Comparison of ENCODE assay signal across 8 cellular contexts in genomic region chr7:64904008-64904407, GRCh38. TPM values are rescaled to one million over a fixed set of nuclear protein-coding genes. Genes with fewer than 3 reads are reported as not detected.
DNase-seq lines count a peak whose midpoint lies in the region; ATAC-seq, FAIRE-seq and TF ChIP-seq lines count a peak whose summit lies in the region.

No MANE protein-coding gene starts in this region.

- no peak overlapping the region for H4K8ac ChIP-seq in mesenchymal stem cell (ENCODE audit: low read length)

- intact Hi-C loops in HepG2 (cut with micrococcal nuclease; ENCODE audit: unreplicated experiment) (loop anchor here (5.0 kb wide), 1 partner anchor 112 kb away; the partner anchor contains the start of gene ZNF138), right lobe of liver (cut with DNase I) (no loop called here)

- no TSS peak for BruUV-seq in HepG2 (replicated peaks; lab: Mats Ljungman, UMichigan)

- H3K27ac ChIP-seq in HepG2 (ENCODE audit: extremely low read length, insufficient read depth, low read length) (no peak overlapping the region), right lobe of liver (no peak overlapping the region), mesenchymal stem cell (ENCODE audit: low read length, poor library complexity, severe bottlenecking) (no peak overlapping the region), urinary bladder (ENCODE audit: low read depth) (no peak overlapping the region)

- H3K18ac ChIP-seq in mesenchymal stem cell (ENCODE audit: low read depth in 1 of 2, low read length in 2 of 2): no peak overlapping the region

- no peak overlapping the region for H3K23ac ChIP-seq in mesenchymal stem cell (ENCODE audit: low read length in 2 of 2)

- H3K4me1 ChIP-seq in HepG2 (ENCODE audit: insufficient read depth, low read length) (peaks cover 54% of the 10 kb centered on the region), right lobe of liver (no peaks in the 10 kb centered on the region), adipocyte (ENCODE audit: control insufficient read depth, insufficient read depth, low read length) (peaks cover 8% of the 10 kb centered on the region), mesenchymal stem cell (ENCODE audit: control insufficient read depth, insufficient read depth, low read depth, low read length) (peaks cover 3% of the 10 kb centered on the region), urinary bladder (ENCODE audit: insufficient read depth) (no peaks in the 10 kb centered on the region)

- H2BK120ac ChIP-seq in mesenchymal stem cell (ENCODE audit: low read depth, low read length): no peak overlapping the region

- H4K91ac ChIP-seq in mesenchymal stem cell (ENCODE audit: low read length): no peak overlapping the region

- no peak for DNase-seq in HepG2 (ENCODE audit: low spot score)
- DNase-seq in right lobe of liver: no peak
- no peak for DNase-seq in adipocyte (ENCODE audit: low read depth)
- no peak for DNase-seq in mesenchymal stem cell
- DNase-seq in left lobe of liver (ENCODE audit: low spot score): no peak

- H3K79me2 ChIP-seq in HepG2 (ENCODE audit: insufficient read depth, low read length): peaks cover 40% of the 10 kb centered on the region

- no peak overlapping the region for H2AK5ac ChIP-seq in mesenchymal stem cell (ENCODE audit: low read length, severe bottlenecking)

- TF ChIP-seq POLR2A in HepG2 (IDR thresholded peaks at IDR 0.05; ENCODE audit: insufficient read depth in 1 of 2, low read depth in 2 of 2, low read length in 2 of 2) (no peak), right lobe of liver (IDR thresholded peaks at IDR 0.05) (no peak)

- no peak for TF ChIP-seq RAD21 in HepG2 (CRISPR knock-in tag; IDR thresholded peaks at IDR 0.05)

- H2BK12ac ChIP-seq in mesenchymal stem cell (ENCODE audit: low read length in 2 of 2): no peak overlapping the region

- in situ Hi-C loops in HepG2 (cut with HindIII; ENCODE audit: extremely low pct_ligation_motif_present, low pct_unique_long_range_greater_than_20kb): no loop called here

- H3K4ac ChIP-seq in mesenchymal stem cell (ENCODE audit: low read depth in 1 of 2, low read length in 2 of 2): no peak overlapping the region

- TF ChIP-seq EP300 in HepG2 (IDR thresholded peaks at IDR 0.05; ENCODE audit: low read depth in 2 of 2, low read length in 2 of 2) (no peak), HepG2 (CRISPR knock-in tag; IDR thresholded peaks at IDR 0.05; ENCODE audit: borderline replicate concordance) (no peak)

- no peaks in the 10 kb centered on the region for H3K9me3 ChIP-seq in HepG2 (ENCODE audit: low read length)
- H3K9me3 ChIP-seq in right lobe of liver: no peaks in the 10 kb centered on the region
- no peaks in the 10 kb centered on the region for H3K9me3 ChIP-seq in adipocyte (ENCODE audit: control insufficient read depth, low read length)
- no peaks in the 10 kb centered on the region for H3K9me3 ChIP-seq in mesenchymal stem cell (ENCODE audit: control insufficient read depth, low read length)

- CTCF ChIA-PET in HepG2 (lab: Yijun Ruan, JAX; ENCODE audit: low intra/inter-chr PET ratio, low total read pairs): no interaction called here

- H3K9ac ChIP-seq in HepG2 (ENCODE audit: insufficient read depth, low read depth, low read length): peak overlapping the region; percentile 74; the same call in 1 of the 2 replicates
- H3K9ac ChIP-seq in adipocyte (ENCODE audit: low read length): peak overlapping the region; percentile 89
- peak overlapping the region; percentile 96 for H3K9ac ChIP-seq in mesenchymal stem cell (ENCODE audit: low read length)

- no peak for ATAC-seq in HepG2
- ATAC-seq in right lobe of liver: no peak
- no peak for ATAC-seq in HG02885 (IDR thresholded peaks at IDR 0.05; ENCODE audit: poor library complexity, unreplicated experiment)
- no peak for ATAC-seq in left lobe of liver
- no peak for ATAC-seq in HG03571 (IDR thresholded peaks at IDR 0.05; ENCODE audit: unreplicated experiment)

- WGBS in HepG2 (ENCODE audit: low lambda C conversion rate): 87% methylated on average over 15 of the region's 15 CpGs
- 94% methylated on average over 10 of the region's 15 CpGs for WGBS in right lobe of liver (ENCODE audit: insufficient coverage, low coverage, low lambda C conversion rate, missing lambda C conversion rate)
- WGBS in mesenchymal stem cell: 92% methylated on average over 15 of the region's 15 CpGs
- WGBS in urinary bladder: 94% methylated on average over 15 of the region's 15 CpGs

- H3K79me1 ChIP-seq in mesenchymal stem cell (replicated peaks; ENCODE audit: low read length, poor library complexity, severe bottlenecking): peaks cover 26% of the 10 kb centered on the region

- peak overlapping the region; percentile 93 to 97 (median 95) for H3K4me3 ChIP-seq in HepG2 (replicated peaks in 1 of 3; ENCODE audit: insufficient read depth in 1 of 3, low read depth in 2 of 3, low read length in 3 of 3)
- H3K4me3 ChIP-seq in right lobe of liver: peak overlapping the region in 1 of 3 donors; percentile 76
- H3K4me3 ChIP-seq in adipocyte (ENCODE audit: low read length): peak overlapping the region; percentile 98
- peak overlapping the region in 1 of 2 experiments; percentile 99 for H3K4me3 ChIP-seq in mesenchymal stem cell (ENCODE audit: insufficient read depth in 1 of 2, low read depth in 1 of 2, low read length in 2 of 2)
- H3K4me3 ChIP-seq in urinary bladder (ENCODE audit: low read depth, low read length): peak overlapping the region; percentile 76

- H3K4me2 ChIP-seq in HepG2 (ENCODE audit: low read depth, low read length) (peak overlapping the region; percentile 75), mesenchymal stem cell (ENCODE audit: low read length, poor library complexity, severe bottlenecking) (peak overlapping the region; percentile 68)

- FAIRE-seq in HepG2 (lab: Jason Lieb, UNC): no peak

- no peak overlapping the region for H2AFZ ChIP-seq in HepG2 (ENCODE audit: low read length)
- no peak overlapping the region for H2AFZ ChIP-seq in mesenchymal stem cell (ENCODE audit: low read depth, low read length)

- TF ChIP-seq CTCF in HepG2 (CRISPR knock-in tag; IDR thresholded peaks at IDR 0.05) (no peak), right lobe of liver (IDR thresholded peaks at IDR 0.05) (no peak)

- POLR2A ChIA-PET in HepG2 (lab: Yijun Ruan, JAX): no interaction called here

- H4K20me1 ChIP-seq in HepG2 (ENCODE audit: insufficient read depth, low read length): peaks cover 2% of the 10 kb centered on the region; the same call in 1 of the 2 replicates

- H2BK5ac ChIP-seq in mesenchymal stem cell (ENCODE audit: low read depth, low read length, poor library complexity, severe bottlenecking): no peak overlapping the region

- no peak overlapping the region for H2BK15ac ChIP-seq in mesenchymal stem cell (ENCODE audit: low read depth, poor library complexity, severe bottlenecking)

- no peak overlapping the region for H3K14ac ChIP-seq in mesenchymal stem cell (ENCODE audit: low read length in 2 of 2)

- H3K27me3 ChIP-seq in HepG2 (ENCODE audit: control insufficient read depth in 1 of 2, insufficient read depth in 2 of 2, low read length in 2 of 2): no peaks in the 10 kb centered on the region; a peak in 1 of 5 replicates
- no peaks in the 10 kb centered on the region for H3K27me3 ChIP-seq in right lobe of liver
- no peaks in the 10 kb centered on the region for H3K27me3 ChIP-seq in adipocyte (replicated peaks; ENCODE audit: control insufficient read depth, insufficient read depth, low read length)
- no peaks in the 10 kb centered on the region for H3K27me3 ChIP-seq in mesenchymal stem cell (ENCODE audit: control insufficient read depth in 1 of 2, insufficient read depth in 1 of 2, low read length in 2 of 2)

- H3K36me3 ChIP-seq in HepG2 (replicated peaks in 1 of 2; ENCODE audit: control insufficient read depth in 1 of 2, insufficient read depth in 2 of 2, low read length in 2 of 2) (no peaks in the 10 kb centered on the region), right lobe of liver (no peaks in the 10 kb centered on the region), adipocyte (ENCODE audit: control insufficient read depth, insufficient read depth, low read length, severe bottlenecking) (no peaks in the 10 kb centered on the region), mesenchymal stem cell (ENCODE audit: control insufficient read depth in 1 of 2, insufficient read depth in 2 of 2, low read depth in 1 of 2, low read length in 2 of 2) (no peaks in the 10 kb centered on the region), urinary bladder (ENCODE audit: insufficient read depth) (no peaks in the 10 kb centered on the region)

TF ChIP-seq in HepG2, 621 proteins besides CTCF, POLR2A, EP300 and RAD21 (continues in another document):
- TF ChIP-seq DDIT3 (CRISPR knock-in tag; IDR thresholded peaks at IDR 0.05) (no peak), KDM6A (CRISPR knock-in tag; IDR thresholded peaks at IDR 0.05; ENCODE audit: low read depth) (no peak)

RNA-seq across cellular contexts. Expression of gene ZNF273, which starts 0.9 kb away (rescaled TPM):
- total RNA-seq in HepG2 (2016; rRNA removed; fragmentation: Illumina TruSeq; extraction: Trizol): 5.8 and 6.8 TPM in 2 replicates
- 1.1 and 1.3 TPM in 2 replicates for total RNA-seq in HepG2 (2016; cell fraction: cytosol; rRNA removed; fragmentation: Illumina TruSeq; extraction: Trizol; ENCODE audit: low read depth)
- 5.0 and 7.2 TPM in 2 replicates for total RNA-seq in HepG2 (2016; cell fraction: insoluble cytoplasmic fraction; rRNA removed; fragmentation: Illumina TruSeq; extraction: Trizol)
- 2.1 and 4.0 TPM in 2 replicates for total RNA-seq in HepG2 (2016; cell fraction: membrane; rRNA removed; fragmentation: Illumina TruSeq; extraction: Trizol)
- 4.9 and 5.1 TPM in 2 replicates for total RNA-seq in HepG2 (2016; cell fraction: nucleus; rRNA removed; fragmentation: Illumina TruSeq; extraction: Trizol)
- polyA plus RNA-seq in HepG2 (2011; rRNA removed): 0.90 and 1.7 TPM in 2 replicates
- polyA plus RNA-seq in HepG2 (2011; cell fraction: cytosol; rRNA removed): 1.0 and 1.2 TPM in 2 replicates
- polyA plus RNA-seq in HepG2 (2011; cell fraction: nucleus; rRNA removed): 0.64 and 0.69 TPM in 2 replicates
- 1.3 and 2.0 TPM in 2 replicates for polyA plus RNA-seq in HepG2 (2012)
- polyA plus RNA-seq in HepG2 (2016; cell fraction: cytosol; fragmentation: Illumina TruSeq; extraction: Trizol; ENCODE audit: low read depth): 0.62 and 0.71 TPM in 2 replicates
- polyA plus RNA-seq in HepG2 (2016; cell fraction: insoluble cytoplasmic fraction; fragmentation: Illumina TruSeq; extraction: Trizol; ENCODE audit: low read depth): 6.6 and 7.3 TPM in 2 replicates
- polyA plus RNA-seq in HepG2 (2016; cell fraction: membrane; fragmentation: Illumina TruSeq; extraction: Trizol; ENCODE audit: low read depth): 2.5 and 2.6 TPM in 2 replicates
- 5.0 and 5.1 TPM in 2 replicates for polyA plus RNA-seq in HepG2 (2016; cell fraction: nucleus; fragmentation: Illumina TruSeq; extraction: Trizol; ENCODE audit: insufficient read depth, low read depth)
- polyA minus RNA-seq in HepG2 (2011; rRNA and poly(A)+ RNA removed; ENCODE audit: low replicate concordance): 0.90 and 4.3 TPM in 2 replicates
- 2.3 TPM in 2 replicates for polyA minus RNA-seq in HepG2 (2011; cell fraction: cytosol; rRNA and poly(A)+ RNA removed)
- polyA minus RNA-seq in HepG2 (2011; cell fraction: nucleus; rRNA and poly(A)+ RNA removed): 5.3 and 6.6 TPM in 2 replicates
- total RNA-seq in right lobe of liver: under 1 TPM; 0.24 to 1.00 (median 0.78) TPM
- polyA plus RNA-seq in mesenchymal stem cell (2013, experiment 1 of 2): 1.4 TPM
- polyA plus RNA-seq in mesenchymal stem cell (2013, experiment 2 of 2): 1.2 TPM
- 22.5 TPM for total RNA-seq in urinary bladder
- 4.6 TPM for polyA plus RNA-seq in urinary bladder
- 0.48 TPM for total RNA-seq in left lobe of liver
